ENCODE assay signal across 8 cellular contexts in the genomic region with DNA sequence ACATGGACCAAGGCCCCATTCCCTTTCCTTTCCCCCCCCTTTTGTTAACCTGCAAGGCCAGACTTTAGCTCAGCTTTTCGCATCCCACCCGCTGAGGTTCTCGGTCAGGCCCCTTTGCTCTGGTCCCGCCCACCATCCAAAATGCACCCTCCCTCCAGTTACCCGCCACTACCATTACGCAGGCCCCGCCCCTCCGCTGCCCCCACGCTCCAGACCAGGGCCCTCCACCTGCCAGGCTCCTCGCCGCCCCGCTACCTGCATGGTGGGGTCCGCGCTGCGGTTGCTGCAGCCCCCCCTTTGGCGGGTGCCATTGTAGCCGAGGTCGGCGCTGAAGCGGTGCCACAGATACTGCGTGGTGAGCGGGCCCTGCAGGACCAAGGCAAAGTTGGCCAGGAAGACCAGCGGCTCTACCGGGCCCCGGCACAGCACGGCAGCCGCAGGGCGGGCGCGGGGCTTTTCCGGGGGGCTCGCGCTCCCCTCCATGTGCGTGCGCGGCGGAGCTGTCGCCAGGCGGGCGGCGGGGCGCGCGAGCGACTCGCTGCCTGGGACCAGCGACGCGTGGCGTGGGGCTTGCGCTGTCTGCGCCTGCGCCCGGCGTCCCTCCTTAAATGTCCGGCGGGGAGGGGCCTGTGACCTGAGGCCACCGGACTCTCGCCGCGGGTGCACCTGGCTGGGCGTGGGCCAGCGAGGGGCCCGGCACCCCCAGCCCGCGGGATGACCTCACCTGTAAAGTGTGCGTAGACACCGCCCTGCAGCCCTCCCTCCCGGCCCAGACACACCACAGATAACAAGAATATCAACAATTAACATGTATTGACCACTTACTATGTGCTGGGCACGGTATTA. TPM values are rescaled to one million over a fixed set of nuclear protein-coding genes. Genes with fewer than 3 reads are reported as not detected.
DNase-seq lines count a peak whose midpoint lies in the region; ATAC-seq and TF ChIP-seq lines count a peak whose summit lies in the region.

A gene (minus strand): TSS at position 581 of the 846 bp plus-strand sequence. CDS start 98 bp downstream, at position 483.

- peak within 1 kb of the TSS; percentile 60 to 81 for H3K27ac Mint-ChIP-seq in stimulated activated naive CD8-positive, alpha-beta T cell treated with anti-CD3 and anti-CD28 coated beads, Interleukin-15, amount 100 ng/mL, for 72 hours

- peak within 1 kb of the TSS; percentile 69 for H3K9ac ChIP-seq in ES-I3 (ENCODE audit: low read depth, low read length)

- TF ChIP-seq POLR2A in esophagus muscularis mucosa (IDR thresholded peaks at IDR 0.05; ENCODE audit: low read depth), result no peak

- H3K27me3 ChIP-seq in esophagus muscularis mucosa (no peaks in the 10 kb centered on the region), muscle layer of duodenum (ENCODE audit: low read depth, low read length) (no peaks in the 10 kb centered on the region)

- H3K4me3 ChIP-seq in esophagus muscularis mucosa (peak within 1 kb of the TSS; percentile 69 to 91 (median 76)), muscle layer of duodenum (ENCODE audit: low read depth in 1 of 2, low read length in 2 of 2) (peak within 1 kb of the TSS; percentile 68 to 92)

- H3K9me3 ChIP-seq in ES-I3 (ENCODE audit: control insufficient read depth, insufficient read depth, low read length), result no peaks in the 10 kb centered on the region
- no peaks in the 10 kb centered on the region for H3K9me3 ChIP-seq in esophagus muscularis mucosa
- no peaks in the 10 kb centered on the region for H3K9me3 ChIP-seq in muscle layer of duodenum (ENCODE audit: control insufficient read depth in 1 of 2, low read length in 2 of 2)

- peak within 1 kb of the TSS; percentile 40 to 66 (median 63) for H3K27ac ChIP-seq in esophagus muscularis mucosa (replicated peaks in 1 of 4)
- peak within 1 kb of the TSS; percentile 56 for H3K27ac ChIP-seq in muscle layer of duodenum (ENCODE audit: low read length)

- peak; percentile 48 for DNase-seq in NCI-H446 treated with DMSO at 0.1 percent for 48 hours (lab: John Stamatoyannopoulos, UW)
- peak; percentile 87 for DNase-seq in activated CD8-positive, alpha-beta memory T cell treated with anti-CD3 and anti-CD28 coated beads, Interleukin-2, amount 50 U/mL, for 48 hours
- no peak for DNase-seq in esophagus muscularis mucosa (ENCODE audit: extremely low spot score)
- peak; percentile 49 to 69 for DNase-seq in stimulated activated naive CD8-positive, alpha-beta T cell treated with anti-CD3 and anti-CD28 coated beads, Interleukin-15, amount 100 ng/mL, for 72 hours
- DNase-seq in AML-193 (lab: John Stamatoyannopoulos, UW), result no peak

- no peaks in the 10 kb centered on the region for H3K27me3 Mint-ChIP-seq in stimulated activated naive CD8-positive, alpha-beta T cell treated with anti-CD3 and anti-CD28 coated beads, Interleukin-15, amount 100 ng/mL, for 72 hours

- TF ChIP-seq CTCF in esophagus muscularis mucosa (IDR thresholded peaks at IDR 0.05), result no peak

- peaks cover 52% of the 10 kb centered on the region for H3K4me1 ChIP-seq in ES-I3 (ENCODE audit: insufficient read depth, low read length)
- H3K4me1 ChIP-seq in esophagus muscularis mucosa, result peaks cover 9 to 26% (median 21%) of the 10 kb centered on the region in 4 donors
- H3K4me1 ChIP-seq in muscle layer of duodenum (ENCODE audit: control insufficient read depth in 1 of 2, insufficient read depth in 2 of 2, low read length in 2 of 2), result peaks cover 10 to 13% of the 10 kb centered on the region in 2 donors

- H3K36me3 ChIP-seq in ES-I3 (ENCODE audit: insufficient read depth, low read length), result no peaks in the 10 kb centered on the region
- H3K36me3 ChIP-seq in esophagus muscularis mucosa, result peaks cover 0 to 21% (median 9%) of the 10 kb centered on the region in 4 donors
- H3K36me3 ChIP-seq in muscle layer of duodenum (ENCODE audit: control insufficient read depth in 1 of 2, insufficient read depth in 2 of 2, low read length in 2 of 2), result no peaks in the 10 kb centered on the region

- intact Hi-C loops in esophagus muscularis mucosa (cut with DNase I), result no loop called here

- no peak for TF ChIP-seq EP300 in esophagus muscularis mucosa (IDR thresholded peaks at IDR 0.05)

- peak; percentile 81 for ATAC-seq in HG02642 (IDR thresholded peaks at IDR 0.05; ENCODE audit: poor library complexity, unreplicated experiment)
- ATAC-seq in stimulated activated naive CD8-positive, alpha-beta T cell treated with anti-CD3 and anti-CD28 coated beads, Interleukin-15, amount 100 ng/mL, for 72 hours, result peak; percentile 88

- H3K4me1 Mint-ChIP-seq in stimulated activated naive CD8-positive, alpha-beta T cell treated with anti-CD3 and anti-CD28 coated beads, Interleukin-15, amount 100 ng/mL, for 72 hours, result peaks cover 19% of the 10 kb centered on the region

- no peaks in the 10 kb centered on the region for H3K9me3 Mint-ChIP-seq in stimulated activated naive CD8-positive, alpha-beta T cell treated with anti-CD3 and anti-CD28 coated beads, Interleukin-15, amount 100 ng/mL, for 72 hours

- H3K4me3 Mint-ChIP-seq in stimulated activated naive CD8-positive, alpha-beta T cell treated with anti-CD3 and anti-CD28 coated beads, Interleukin-15, amount 100 ng/mL, for 72 hours, result peak within 1 kb of the TSS; percentile 82 to 83

- 1% methylated on average over 17 of the region's 70 CpGs for WGBS in esophagus muscularis mucosa

RNA-seq across cellular contexts. Expression of the gene that starts here (rescaled TPM):
- 1 to 10 TPM; 4.6 to 9.6 (median 7.4) TPM for total RNA-seq in esophagus muscularis mucosa

Comparison
In these comparisons a context has a peak if more than half of its experiments do, and no peak if none do; other contexts are left out.
1. DNase-seq: peak in NCI-H446 treated with DMSO at 0.1 percent for 48 hours (single experiment), activated CD8-positive, alpha-beta memory T cell treated with anti-CD3 and anti-CD28 coated beads, Interleukin-2, amount 50 U/mL, for 48 hours (single experiment) and stimulated activated naive CD8-positive, alpha-beta T cell treated with anti-CD3 and anti-CD28 coated beads, Interleukin-15, amount 100 ng/mL, for 72 hours (2 of 2); none in esophagus muscularis mucosa (single experiment) and AML-193 (0 of 2).